In genomic region chr3:143510601-143511000, GRCh38 we compare ENCODE assay signal across 25 cellular contexts.
"Had no signal": no experiment of that assay in that cellular context is flagged by ENCODE, and none has a peak within 500 bp of the region (broad histone marks: within the 10 kb centered on the region; RNA-seq: fewer than 3 reads in every experiment).

No MANE protein-coding gene starts in this region.

- H3K4me3 Mint-ChIP-seq: activated CD4-positive, alpha-beta memory T cell treated with anti-CD3 and anti-CD28 coated beads for 36 hours; activated T-cell treated with anti-CD3 and anti-CD28 coated beads, Interleukin-2, amount 50 U/mL, for 4 hours; activated T-helper 17 cell treated with anti-CD3 and anti-CD28 coated beads, Interleukin-2, amount 50 U/mL, for 72 hours; central memory CD8-positive, alpha-beta T cell; WTC11 had no signal

- H3K4me1 Mint-ChIP-seq: activated T-helper 17 cell treated with anti-CD3 and anti-CD28 coated beads, Interleukin-2, amount 50 U/mL, for 72 hours; central memory CD8-positive, alpha-beta T cell; WTC11 had no signal

- H3K4me3 ChIP-seq: adrenal gland, body of pancreas, colonic mucosa, esophagus muscularis mucosa, gastrocnemius medialis, heart left ventricle had no signal

- H3K27me3 Mint-ChIP-seq: activated CD4-positive, alpha-beta memory T cell treated with anti-CD3 and anti-CD28 coated beads for 36 hours; activated T-helper 17 cell treated with anti-CD3 and anti-CD28 coated beads, Interleukin-2, amount 50 U/mL, for 72 hours; central memory CD8-positive, alpha-beta T cell had no signal

- DNase-seq: activated CD4-positive, alpha-beta memory T cell treated with anti-CD3 and anti-CD28 coated beads for 36 hours; activated CD4-positive, alpha-beta T cell treated with anti-CD3 and anti-CD28 coated beads for 1 hour; activated CD4-positive, alpha-beta T cell treated with anti-CD3 and anti-CD28 coated beads for 48 hours; activated CD8-positive, alpha-beta memory T cell treated with anti-CD3 and anti-CD28 coated beads for 24 hours; activated effector memory CD4-positive, alpha-beta T cell treated with Interleukin-2 at 50 U/mL for 16 hours; activated gamma-delta T cell treated with Interleukin-2 at 50 U/mL for 16 hours; activated naive CD4-positive, alpha-beta T cell treated with Interleukin-2 at 50 U/mL for 16 hours; activated T-cell treated with anti-CD3 and anti-CD28 coated beads, Interleukin-2, amount 50 U/mL, for 4 hours; adrenal gland; amygdala; aorta; body of pancreas; colonic mucosa; effector CD8-positive, alpha-beta T cell; gastrocnemius medialis; glutamatergic neuron; heart left ventricle; T-helper 2 cell had no signal

- H3K27me3 ChIP-seq: adrenal gland, body of pancreas, colonic mucosa, esophagus muscularis mucosa, foreskin keratinocyte, gastrocnemius medialis, heart left ventricle had no signal

- H3K36me3 ChIP-seq: adrenal gland, colonic mucosa, esophagus muscularis mucosa, gastrocnemius medialis, heart left ventricle had no signal

- H3K9me3 ChIP-seq: adrenal gland, body of pancreas, colonic mucosa, esophagus muscularis mucosa, gastrocnemius medialis, heart left ventricle had no signal

- H3K36me3 Mint-ChIP-seq: activated CD4-positive, alpha-beta memory T cell treated with anti-CD3 and anti-CD28 coated beads for 36 hours; activated naive CD4-positive, alpha-beta T cell treated with anti-CD3 and anti-CD28 coated beads, Interleukin-2, amount 50 U/mL, for 72 hours; WTC11 had no signal

- H3K9me3 Mint-ChIP-seq: activated CD4-positive, alpha-beta memory T cell treated with anti-CD3 and anti-CD28 coated beads for 36 hours; activated naive CD4-positive, alpha-beta T cell treated with anti-CD3 and anti-CD28 coated beads, Interleukin-2, amount 50 U/mL, for 72 hours; activated T-cell treated with anti-CD3 and anti-CD28 coated beads, Interleukin-2, amount 50 U/mL, for 4 hours; activated T-helper 17 cell treated with anti-CD3 and anti-CD28 coated beads, Interleukin-2, amount 50 U/mL, for 72 hours; central memory CD8-positive, alpha-beta T cell; WTC11 had no signal

- H3K4me1 ChIP-seq: adrenal gland, body of pancreas, colonic mucosa, foreskin keratinocyte, gastrocnemius medialis had no signal

- H3K27ac ChIP-seq: adrenal gland, body of pancreas, colonic mucosa, esophagus muscularis mucosa, foreskin keratinocyte, gastrocnemius medialis, heart left ventricle, VCaP had no signal

- H3K27ac Mint-ChIP-seq: activated CD4-positive, alpha-beta memory T cell treated with anti-CD3 and anti-CD28 coated beads for 36 hours; activated T-helper 17 cell treated with anti-CD3 and anti-CD28 coated beads, Interleukin-2, amount 50 U/mL, for 72 hours; WTC11 had no signal
